23 cellular contexts compared by ENCODE assay signal in genomic region chr1:15243275-15244043, GRCh38. TPM values are rescaled to one million over a fixed set of nuclear protein-coding genes. Genes with fewer than 3 reads are reported as not detected.
A peak's percentile ranks its signal among the peaks of the same experiment; 100 is the strongest.
DNase-seq lines count a peak whose midpoint lies in the region; ATAC-seq and TF ChIP-seq lines count a peak whose summit lies in the region.
"Had no signal": no experiment of that assay in that cellular context is flagged by ENCODE, and none has a peak within 500 bp of the region (broad histone marks: within the 10 kb centered on the region; RNA-seq: fewer than 3 reads in every experiment).

No MANE protein-coding gene starts in this region.

- dilution Hi-C loops in IMR-90 (cut with HindIII; ENCODE audit: low sequenced_read_pairs, unreplicated experiment), result no loop called here

- H3K27ac Mint-ChIP-seq in activated T-cell treated with anti-CD3 and anti-CD28 coated beads, Interleukin-2, amount 50 U/mL, for 24 hours, result no peak overlapping the region

- CTCF ChIA-PET in IMR-90 (lab: Yijun Ruan, JAX), result no interaction called here

- no peak overlapping the region for H4K8ac ChIP-seq in IMR-90 (ENCODE audit: low read depth in 2 of 2, low read length in 2 of 2)

- in situ Hi-C loops in IMR-90 (cut with MboI; ENCODE audit: low sequenced_read_pairs), result no loop called here

- H3K27me3 ChIP-seq in IMR-90 (ENCODE audit: control insufficient read depth, insufficient read depth, low read length) (peaks cover 7% of the 10 kb centered on the region), esophagus muscularis mucosa (no peaks in the 10 kb centered on the region), sigmoid colon (no peaks in the 10 kb centered on the region)

- H4K5ac ChIP-seq in IMR-90 (ENCODE audit: low read depth, low read length), result no peak overlapping the region

- no peak overlapping the region for H3K9ac ChIP-seq in IMR-90 (ENCODE audit: low read depth, low read length)

- no peak overlapping the region for H3K27ac ChIP-seq in IMR-90 (ENCODE audit: insufficient read depth, low read length)
- peak overlapping the region in 3 of 4 donors; percentile 59 to 69 (median 60) for H3K27ac ChIP-seq in esophagus muscularis mucosa (replicated peaks in 1 of 4)
- peak overlapping the region in 3 of 4 donors; percentile 80 to 92 (median 83) for H3K27ac ChIP-seq in sigmoid colon
- H3K27ac ChIP-seq: epithelial cell of prostate, spleen, suprapubic skin had no signal

- ATAC-seq in IMR-90 (ENCODE audit: low read depth), result peak; percentile 31
- no peak for ATAC-seq in HG03175 (IDR thresholded peaks at IDR 0.05; ENCODE audit: unreplicated experiment)

- no peak overlapping the region for H4K91ac ChIP-seq in IMR-90 (ENCODE audit: insufficient read depth, low read depth, low read length)

- 52% methylated on average over 5 of the region's 10 CpGs; no CpG with 5 or more reads in 1 of the 2 experiments for WGBS in IMR-90 (ENCODE audit: extremely low coverage in 2 of 2, insufficient read length in 1 of 2), 2 experiments
- WGBS in esophagus muscularis mucosa, result 58% methylated on average over 10 of the region's 10 CpGs
- WGBS in sigmoid colon, 2 donors, result 68 to 76% methylated on average over 10 of the region's 10 CpGs

- no peak overlapping the region for H2BK20ac ChIP-seq in IMR-90 (ENCODE audit: low read depth, low read length)

- POLR2A ChIA-PET in IMR-90 (lab: Charles Lee; ENCODE audit: unreplicated experiment), result no interaction called here

- no peak overlapping the region; the same call in 1 of the 2 replicates for H3K14ac ChIP-seq in IMR-90 (replicated peaks; ENCODE audit: low read depth, low read length)

- TF ChIP-seq RAD21 in IMR-90 (IDR thresholded peaks at IDR 0.05; ENCODE audit: low read length), result no peak

- intact Hi-C loops in IMR-90 (cut with micrococcal nuclease) (no loop called here), esophagus muscularis mucosa (cut with DNase I) (no loop called here), sigmoid colon (cut with DNase I) (loop anchor here (5.0 kb wide), 1 partner anchor 41 kb away; no protein-coding TSS in a partner anchor)

- no peak overlapping the region; the same call in 1 of the 2 replicates for H3K18ac ChIP-seq in IMR-90 (ENCODE audit: low read depth, low read length)

- H3K4me3 ChIP-seq in IMR-90 (ENCODE audit: insufficient read depth, low read depth, low read length), result no peak overlapping the region
- H3K4me3 ChIP-seq in esophagus muscularis mucosa, result no peak overlapping the region
- no peak overlapping the region for H3K4me3 ChIP-seq in sigmoid colon
- H3K4me3 ChIP-seq: MG63, spleen, suprapubic skin had no signal

- H3K56ac ChIP-seq in IMR-90 (ENCODE audit: extremely low read depth, insufficient read depth, low read length), result no peak overlapping the region

- H3K4me2 ChIP-seq in IMR-90 (ENCODE audit: low read depth, low read length), result no peak overlapping the region

- no peak overlapping the region for H3K4me3 Mint-ChIP-seq in activated T-cell treated with anti-CD3 and anti-CD28 coated beads, Interleukin-2, amount 50 U/mL, for 24 hours
- H3K4me3 Mint-ChIP-seq: CD14-positive monocyte had no signal

- H3K9me1 ChIP-seq in IMR-90 (ENCODE audit: insufficient read depth, low read length), result no peaks in the 10 kb centered on the region

- H4K20me1 ChIP-seq in IMR-90 (ENCODE audit: insufficient read depth, low read length), result no peaks in the 10 kb centered on the region

- no TSS peak for BruUV-seq in IMR-90 (replicated peaks; lab: Mats Ljungman, UMichigan)

- no peaks in the 10 kb centered on the region for H3K36me3 ChIP-seq in IMR-90 (ENCODE audit: control insufficient read depth, insufficient read depth, low read length)
- H3K36me3 ChIP-seq in esophagus muscularis mucosa, result no peaks in the 10 kb centered on the region
- no peaks in the 10 kb centered on the region for H3K36me3 ChIP-seq in sigmoid colon
- H3K36me3 ChIP-seq: MG63, spleen, suprapubic skin had no signal

- peaks cover 4% of the 10 kb centered on the region for H3K9me3 Mint-ChIP-seq in activated T-cell treated with anti-CD3 and anti-CD28 coated beads, Interleukin-2, amount 50 U/mL, for 24 hours

- peak; percentile 23 for DNase-seq in activated T-cell treated with anti-CD3 and anti-CD28 coated beads, Interleukin-2, amount 50 U/mL, for 24 hours
- no peak for DNase-seq in activated T-cell treated with anti-CD3 and anti-CD28 coated beads, Interleukin-2, amount 50 U/mL, for 48 hours
- DNase-seq in IMR-90 (peak; percentile 14), esophagus muscularis mucosa (ENCODE audit: extremely low spot score) (no peak), sigmoid colon (peak; percentile 75), NCI-H2029 treated with DMSO at 0.1 percent for 48 hours (lab: John Stamatoyannopoulos, UW) (no peak), SIG-M5 (lab: John Stamatoyannopoulos, UW) (no peak)
- DNase-seq: activated CD4-positive, CD25-positive, alpha-beta regulatory T cell; activated CD8-positive, alpha-beta memory T cell treated with anti-CD3 and anti-CD28 coated beads, Interleukin-2, amount 50 U/mL, for 48 hours; foreskin melanocyte; GF-D8; mesendoderm; MG63; NCI-H1436; RPMI8226; spleen; stimulated activated CD4-positive, alpha-beta T cell treated with anti-CD3 and anti-CD28 coated beads, Interleukin-4, amount 100 ng/mL, for 4 hours; T1000 had no signal

- H3K9me3 ChIP-seq in IMR-90 (ENCODE audit: control insufficient read depth, insufficient read depth, low read length), result no peaks in the 10 kb centered on the region
- H3K9me3 ChIP-seq in esophagus muscularis mucosa, result no peaks in the 10 kb centered on the region
- H3K9me3 ChIP-seq in sigmoid colon, result no peaks in the 10 kb centered on the region
- H3K9me3 ChIP-seq: MG63, suprapubic skin had no signal

- no peaks in the 10 kb centered on the region for H3K79me1 ChIP-seq in IMR-90 (ENCODE audit: low read depth in 1 of 2, low read length in 2 of 2)

- H3K4me1 ChIP-seq in IMR-90 (ENCODE audit: control insufficient read depth, insufficient read depth, low read length), result peaks cover 7% of the 10 kb centered on the region; the same call in 1 of the 2 replicates
- H3K4me1 ChIP-seq in esophagus muscularis mucosa, result peaks cover 10 to 51% (median 42%) of the 10 kb centered on the region in 4 donors
- peaks cover 0 to 66% (median 54%) of the 10 kb centered on the region in 4 donors for H3K4me1 ChIP-seq in sigmoid colon

- peaks cover 61% of the 10 kb centered on the region for H3K27me3 Mint-ChIP-seq in activated T-cell treated with anti-CD3 and anti-CD28 coated beads, Interleukin-2, amount 50 U/mL, for 24 hours

- no peaks in the 10 kb centered on the region for H3K36me3 Mint-ChIP-seq in activated T-cell treated with anti-CD3 and anti-CD28 coated beads, Interleukin-2, amount 50 U/mL, for 24 hours (ENCODE audit: low read depth)

- H2BK120ac ChIP-seq in IMR-90 (ENCODE audit: low read depth, low read length), result no peak overlapping the region

- H3K4ac ChIP-seq in IMR-90 (ENCODE audit: low read depth, low read length), result 0 out of 2 replicates have a peak overlapping the region, but pooled peaks have one; percentile 20

- TF ChIP-seq EP300 in esophagus muscularis mucosa (IDR thresholded peaks at IDR 0.05) (no peak), sigmoid colon (IDR thresholded peaks at IDR 0.05) (peak in 3 of 4 donors; percentile 16 to 62 (median 31))

- H2BK15ac ChIP-seq in IMR-90 (ENCODE audit: low read depth, low read length), result no peak overlapping the region

- TF ChIP-seq CTCF in IMR-90 (conservative IDR thresholded peaks at IDR 0.05; ENCODE audit: low read depth, low read length) (no peak), esophagus muscularis mucosa (IDR thresholded peaks at IDR 0.05) (no peak), sigmoid colon (IDR thresholded peaks at IDR 0.05) (no peak)

- no peak overlapping the region for H2AK5ac ChIP-seq in IMR-90 (ENCODE audit: low read depth, low read length)

- peaks cover 33% of the 10 kb centered on the region for H3K4me1 Mint-ChIP-seq in activated T-cell treated with anti-CD3 and anti-CD28 coated beads, Interleukin-2, amount 50 U/mL, for 24 hours (ENCODE audit: low read depth)

- TF ChIP-seq POLR2A in IMR-90 (IDR thresholded peaks at IDR 0.05; ENCODE audit: low read depth, low read length) (no peak), esophagus muscularis mucosa (IDR thresholded peaks at IDR 0.05; ENCODE audit: low read depth) (no peak), sigmoid colon (IDR thresholded peaks at IDR 0.05) (no peak)

- H2AK9ac ChIP-seq in IMR-90 (replicated peaks; ENCODE audit: low read depth, low read length, poor library complexity), result peak overlapping the region; percentile 57

- no peak overlapping the region for H3K23ac ChIP-seq in IMR-90 (ENCODE audit: low read depth, low read length)

- H2BK5ac ChIP-seq in IMR-90 (ENCODE audit: low read depth, low read length, poor library complexity, severe bottlenecking), result no peak overlapping the region

- peak overlapping the region; percentile 33 for H2AFZ ChIP-seq in IMR-90 (replicated peaks; ENCODE audit: low read length, poor library complexity)

TF ChIP-seq in IMR-90, 13 proteins besides CTCF, POLR2A, EP300 and RAD21 (continues in another document):
- no peak for TF ChIP-seq ELK1 (IDR thresholded peaks at IDR 0.05; ENCODE audit: borderline replicate concordance, low read depth, low read length)
- no peak for TF ChIP-seq MAFK (IDR thresholded peaks at IDR 0.05; ENCODE audit: low read depth, low read length)
- no peak for TF ChIP-seq SMC3 (IDR thresholded peaks at IDR 0.05; ENCODE audit: low read depth, low read length)
- no peak for TF ChIP-seq FOS (IDR thresholded peaks at IDR 0.05; ENCODE audit: low read depth, low read length)

RNA-seq across cellular contexts. Expression of gene FHAD1, which starts 3.6 kb away (rescaled TPM):
- total RNA-seq in IMR-90 (2012; rRNA removed) (not detected in 2 replicates), esophagus muscularis mucosa (under 1 TPM in 3 of 4 donors, not detected in 1; under 0.01 to 0.26 (median 0.06) TPM), sigmoid colon (1 to 10 TPM in 1 of 4 donors, under 1 TPM in 1, not detected in 2; 0.27 to 1.1 TPM)
- polyA plus RNA-seq in IMR-90 (2012; rRNA removed) (not detected in 2 replicates), sigmoid colon (1 to 10 TPM in 1 of 3 donors, under 1 TPM in 2; 0.70 to 1.8 (median 0.92) TPM)
- polyA plus RNA-seq in IMR-90 (2012; cell fraction: cytosol; rRNA removed), result 0.01 and 0.04 TPM in 2 replicates
- polyA plus RNA-seq in IMR-90 (2012; cell fraction: nucleus; rRNA removed; ENCODE audit: low replicate concordance), result 0.04 and 0.13 TPM in 2 replicates
- total RNA-seq: bronchial epithelial cell had no signal

Comparison
In these comparisons a context has a peak if more than half of its experiments do, and no peak if none do; other contexts are left out.
1. DNase-seq: peak in activated T-cell treated with anti-CD3 and anti-CD28 coated beads, Interleukin-2, amount 50 U/mL, for 24 hours (single experiment), IMR-90 (single experiment) and sigmoid colon (single experiment); none in activated T-cell treated with anti-CD3 and anti-CD28 coated beads, Interleukin-2, amount 50 U/mL, for 48 hours (0 of 2), esophagus muscularis mucosa (single experiment), NCI-H2029 treated with DMSO at 0.1 percent for 48 hours (single experiment) and SIG-M5 (single experiment).